In the genomic region with DNA sequence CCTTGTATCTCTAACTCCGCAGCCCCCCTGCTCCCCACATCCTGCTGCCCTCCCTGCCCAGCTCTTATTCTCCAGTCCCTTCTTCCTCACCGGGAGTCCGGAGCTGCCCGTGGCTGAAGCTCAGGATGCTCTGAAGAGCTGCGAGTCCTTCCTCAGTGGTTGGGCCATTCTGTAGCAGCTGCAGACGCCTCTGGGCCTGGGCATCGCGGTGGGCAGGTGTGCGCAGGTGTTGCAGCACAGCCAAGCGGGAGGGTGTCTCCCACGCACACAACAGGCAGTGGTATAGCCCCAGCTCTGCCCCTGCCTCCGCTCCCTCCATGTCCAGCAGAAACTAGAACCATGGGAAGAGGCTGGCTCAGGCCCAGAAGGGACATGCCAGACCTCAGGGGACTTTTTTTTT, we compare ENCODE assay signal across 1 cellular context.
A peak's percentile ranks its signal among the peaks of the same experiment; 100 is the strongest.
TF ChIP-seq lines count a peak whose summit lies in the region.

No MANE protein-coding gene starts in this region.

TF ChIP-seq in HepG2, 621 proteins besides CTCF, POLR2A, EP300 and RAD21:
- TF ChIP-seq HNF4A (CRISPR knock-in tag; IDR thresholded peaks at IDR 0.05) (no peak), SCMH1 (CRISPR knock-in tag; IDR thresholded peaks at IDR 0.05; ENCODE audit: borderline replicate concordance) (0 out of 2 replicates have a peak, but pooled peaks have one; percentile 38), NFKB2 (CRISPR knock-in tag; IDR thresholded peaks at IDR 0.05; ENCODE audit: borderline replicate concordance) (0 out of 2 replicates have a peak, but pooled peaks have one; percentile 13), RXRA (CRISPR knock-in tag; IDR thresholded peaks at IDR 0.05) (no peak), RORA (CRISPR knock-in tag; IDR thresholded peaks at IDR 0.05) (no peak), ZNF431 (CRISPR knock-in tag; IDR thresholded peaks at IDR 0.05; ENCODE audit: borderline replicate concordance, low read depth) (0 out of 2 replicates have a peak, but pooled peaks have one; percentile 21)
